In the genomic region with DNA sequence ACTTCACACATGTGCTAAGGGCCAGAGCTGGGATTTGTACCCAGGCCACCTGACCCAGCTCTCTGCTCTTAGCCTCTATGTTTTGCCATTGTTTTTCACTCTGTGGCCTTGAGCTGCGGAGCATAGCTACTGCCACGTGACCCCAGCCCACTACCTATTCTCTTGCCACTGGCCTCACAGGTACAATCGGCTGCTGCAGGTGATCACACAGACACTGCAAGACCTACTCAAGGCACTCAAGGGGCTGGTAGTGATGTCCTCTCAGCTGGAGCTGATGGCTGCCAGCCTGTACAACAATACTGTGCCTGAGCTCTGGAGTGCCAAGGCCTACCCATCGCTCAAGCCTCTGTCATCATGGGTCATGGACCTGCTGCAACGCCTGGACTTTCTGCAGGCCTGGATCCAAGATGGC, we compare ENCODE assay signal across 4 cellular contexts.
TF ChIP-seq lines count a peak whose summit lies in the region.

No MANE protein-coding gene starts in this region.

TF ChIP-seq in SK-N-SH treated with all-trans-retinoic acid at 6 μM for 48 hours, 23 proteins besides CTCF, POLR2A, EP300 and RAD21:
- TF ChIP-seq ISL1 (CRISPR knock-in tag; IDR thresholded peaks at IDR 0.05) (no peak), ARNTL (CRISPR knock-in tag; IDR thresholded peaks at IDR 0.05; ENCODE audit: borderline replicate concordance, low read depth) (no peak), ZFP3 (CRISPR knock-in tag; IDR thresholded peaks at IDR 0.05) (no peak), CSDC2 (CRISPR knock-in tag; IDR thresholded peaks at IDR 0.05) (no peak), GLIS3 (CRISPR knock-in tag; IDR thresholded peaks at IDR 0.05) (no peak), TOX (CRISPR knock-in tag; IDR thresholded peaks at IDR 0.05; ENCODE audit: borderline replicate concordance) (no peak), ZNF8 (CRISPR knock-in tag; IDR thresholded peaks at IDR 0.05) (no peak), OSR1 (CRISPR knock-in tag; IDR thresholded peaks at IDR 0.05) (no peak), ZNF565 (CRISPR knock-in tag; conservative IDR thresholded peaks at IDR 0.05; ENCODE audit: low read depth) (no peak)
- TF ChIP-seq, protein P1, sequence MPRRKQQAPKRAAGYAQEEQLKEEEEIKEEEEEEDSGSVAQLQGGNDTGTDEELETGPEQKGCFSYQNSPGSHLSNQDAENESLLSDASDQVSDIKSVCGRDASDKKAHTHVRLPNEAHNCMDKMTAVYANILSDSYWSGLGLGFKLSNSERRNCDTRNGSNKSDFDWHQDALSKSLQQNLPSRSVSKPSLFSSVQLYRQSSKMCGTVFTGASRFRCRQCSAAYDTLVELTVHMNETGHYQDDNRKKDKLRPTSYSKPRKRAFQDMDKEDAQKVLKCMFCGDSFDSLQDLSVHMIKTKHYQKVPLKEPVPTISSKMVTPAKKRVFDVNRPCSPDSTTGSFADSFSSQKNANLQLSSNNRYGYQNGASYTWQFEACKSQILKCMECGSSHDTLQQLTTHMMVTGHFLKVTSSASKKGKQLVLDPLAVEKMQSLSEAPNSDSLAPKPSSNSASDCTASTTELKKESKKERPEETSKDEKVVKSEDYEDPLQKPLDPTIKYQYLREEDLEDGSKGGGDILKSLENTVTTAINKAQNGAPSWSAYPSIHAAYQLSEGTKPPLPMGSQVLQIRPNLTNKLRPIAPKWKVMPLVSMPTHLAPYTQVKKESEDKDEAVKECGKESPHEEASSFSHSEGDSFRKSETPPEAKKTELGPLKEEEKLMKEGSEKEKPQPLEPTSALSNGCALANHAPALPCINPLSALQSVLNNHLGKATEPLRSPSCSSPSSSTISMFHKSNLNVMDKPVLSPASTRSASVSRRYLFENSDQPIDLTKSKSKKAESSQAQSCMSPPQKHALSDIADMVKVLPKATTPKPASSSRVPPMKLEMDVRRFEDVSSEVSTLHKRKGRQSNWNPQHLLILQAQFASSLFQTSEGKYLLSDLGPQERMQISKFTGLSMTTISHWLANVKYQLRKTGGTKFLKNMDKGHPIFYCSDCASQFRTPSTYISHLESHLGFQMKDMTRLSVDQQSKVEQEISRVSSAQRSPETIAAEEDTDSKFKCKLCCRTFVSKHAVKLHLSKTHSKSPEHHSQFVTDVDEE (CRISPR knock-in tag; IDR thresholded peaks at IDR 0.05) = no peak
- TF ChIP-seq, protein P2, sequence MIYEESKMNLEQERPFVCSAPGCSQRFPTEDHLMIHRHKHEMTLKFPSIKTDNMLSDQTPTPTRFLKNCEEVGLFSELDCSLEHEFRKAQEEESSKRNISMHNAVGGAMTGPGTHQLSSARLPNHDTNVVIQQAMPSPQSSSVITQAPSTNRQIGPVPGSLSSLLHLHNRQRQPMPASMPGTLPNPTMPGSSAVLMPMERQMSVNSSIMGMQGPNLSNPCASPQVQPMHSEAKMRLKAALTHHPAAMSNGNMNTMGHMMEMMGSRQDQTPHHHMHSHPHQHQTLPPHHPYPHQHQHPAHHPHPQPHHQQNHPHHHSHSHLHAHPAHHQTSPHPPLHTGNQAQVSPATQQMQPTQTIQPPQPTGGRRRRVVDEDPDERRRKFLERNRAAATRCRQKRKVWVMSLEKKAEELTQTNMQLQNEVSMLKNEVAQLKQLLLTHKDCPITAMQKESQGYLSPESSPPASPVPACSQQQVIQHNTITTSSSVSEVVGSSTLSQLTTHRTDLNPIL (CRISPR knock-in tag; IDR thresholded peaks at IDR 0.05; ENCODE audit: low read depth) = no peak

TF ChIP-seq in SK-N-SH, 30 proteins besides CTCF, POLR2A, EP300 and RAD21:
- no peak for TF ChIP-seq FOXJ3 (CRISPR knock-in tag; IDR thresholded peaks at IDR 0.05)
- TF ChIP-seq MXI1 (IDR thresholded peaks at IDR 0.05; ENCODE audit: low read depth, low read length) = no peak
- no peak for TF ChIP-seq RFX5 (IDR thresholded peaks at IDR 0.05; ENCODE audit: low read length)
- TF ChIP-seq RCOR1 (IDR thresholded peaks at IDR 0.05; ENCODE audit: low read length) = no peak
- TF ChIP-seq POLR2AphosphoS5 (IDR thresholded peaks at IDR 0.05; ENCODE audit: low read depth, low read length) = no peak
- TF ChIP-seq, protein P3, sequence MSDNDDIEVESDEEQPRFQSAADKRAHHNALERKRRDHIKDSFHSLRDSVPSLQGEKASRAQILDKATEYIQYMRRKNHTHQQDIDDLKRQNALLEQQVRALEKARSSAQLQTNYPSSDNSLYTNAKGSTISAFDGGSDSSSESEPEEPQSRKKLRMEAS (IDR thresholded peaks at IDR 0.05; ENCODE audit: low read depth) = no peak
- TF ChIP-seq, protein P4, sequence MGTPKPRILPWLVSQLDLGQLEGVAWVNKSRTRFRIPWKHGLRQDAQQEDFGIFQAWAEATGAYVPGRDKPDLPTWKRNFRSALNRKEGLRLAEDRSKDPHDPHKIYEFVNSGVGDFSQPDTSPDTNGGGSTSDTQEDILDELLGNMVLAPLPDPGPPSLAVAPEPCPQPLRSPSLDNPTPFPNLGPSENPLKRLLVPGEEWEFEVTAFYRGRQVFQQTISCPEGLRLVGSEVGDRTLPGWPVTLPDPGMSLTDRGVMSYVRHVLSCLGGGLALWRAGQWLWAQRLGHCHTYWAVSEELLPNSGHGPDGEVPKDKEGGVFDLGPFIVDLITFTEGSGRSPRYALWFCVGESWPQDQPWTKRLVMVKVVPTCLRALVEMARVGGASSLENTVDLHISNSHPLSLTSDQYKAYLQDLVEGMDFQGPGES (IDR thresholded peaks at IDR 0.05; ENCODE audit: low read depth, low read length) = no peak
- no peak for TF ChIP-seq GABPA (IDR thresholded peaks at IDR 0.05; ENCODE audit: low read depth)
- no peak for TF ChIP-seq YY1 (IDR thresholded peaks at IDR 0.05; ENCODE audit: low read depth)
- TF ChIP-seq ELF1 (IDR thresholded peaks at IDR 0.05) = no peak
- TF ChIP-seq RXRA (IDR thresholded peaks at IDR 0.05; ENCODE audit: borderline replicate concordance, low read depth) = no peak
- no peak for TF ChIP-seq CHD2 (IDR thresholded peaks at IDR 0.05; ENCODE audit: low read length, partially characterized antibody)
- no peak for TF ChIP-seq MEF2A (IDR thresholded peaks at IDR 0.05; ENCODE audit: borderline replicate concordance, low read depth)
- TF ChIP-seq TEAD4 (IDR thresholded peaks at IDR 0.05; ENCODE audit: borderline replicate concordance, insufficient read depth) = no peak
- no peak for TF ChIP-seq FOSL2 (IDR thresholded peaks at IDR 0.05; ENCODE audit: borderline replicate concordance, low read depth)
- TF ChIP-seq SIN3A (IDR thresholded peaks at IDR 0.05; ENCODE audit: borderline replicate concordance, low read depth, low read length) = no peak
- TF ChIP-seq FOXM1 (IDR thresholded peaks at IDR 0.05; ENCODE audit: low read depth) = no peak
- TF ChIP-seq TCF12 (IDR thresholded peaks at IDR 0.05) = no peak
- TF ChIP-seq, protein P5, sequence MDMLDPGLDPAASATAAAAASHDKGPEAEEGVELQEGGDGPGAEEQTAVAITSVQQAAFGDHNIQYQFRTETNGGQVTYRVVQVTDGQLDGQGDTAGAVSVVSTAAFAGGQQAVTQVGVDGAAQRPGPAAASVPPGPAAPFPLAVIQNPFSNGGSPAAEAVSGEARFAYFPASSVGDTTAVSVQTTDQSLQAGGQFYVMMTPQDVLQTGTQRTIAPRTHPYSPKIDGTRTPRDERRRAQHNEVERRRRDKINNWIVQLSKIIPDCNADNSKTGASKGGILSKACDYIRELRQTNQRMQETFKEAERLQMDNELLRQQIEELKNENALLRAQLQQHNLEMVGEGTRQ (IDR thresholded peaks at IDR 0.05; ENCODE audit: borderline replicate concordance, low read depth, low read length) = no peak
- no peak for TF ChIP-seq EZH2phosphoT487 (IDR thresholded peaks at IDR 0.05; ENCODE audit: borderline replicate concordance, low read depth)

TF ChIP-seq in GM12891, 5 proteins besides CTCF, POLR2A, EP300 and RAD21:
- no peak for TF ChIP-seq SPI1 (IDR thresholded peaks at IDR 0.05; ENCODE audit: low read depth, low read length)
- no peak for TF ChIP-seq TAF1 (IDR thresholded peaks at IDR 0.05; ENCODE audit: low read depth, low read length)
- TF ChIP-seq PAX5 (IDR thresholded peaks at IDR 0.05; ENCODE audit: insufficient read depth, low read length, severe bottlenecking) = no peak
- no peak for TF ChIP-seq POU2F2 (IDR thresholded peaks at IDR 0.05; ENCODE audit: low read depth, low read length)
- TF ChIP-seq POLR2AphosphoS5 (IDR thresholded peaks at IDR 0.05; ENCODE audit: low read depth, low read length) = peak; percentile 19

TF ChIP-seq in GM12878, 131 proteins besides CTCF, POLR2A, EP300 and RAD21 (continues in another document):
- TF ChIP-seq KDM1A (IDR thresholded peaks at IDR 0.05; ENCODE audit: borderline replicate concordance) = no peak
- TF ChIP-seq, protein P4 (IDR thresholded peaks at IDR 0.05) = no peak
- TF ChIP-seq TCF12 (IDR thresholded peaks at IDR 0.05; ENCODE audit: low read depth, low read length) = no peak
- TF ChIP-seq NRF1 (conservative IDR thresholded peaks at IDR 0.05; ENCODE audit: low read depth, low read length) = no peak
- TF ChIP-seq, protein P6, sequence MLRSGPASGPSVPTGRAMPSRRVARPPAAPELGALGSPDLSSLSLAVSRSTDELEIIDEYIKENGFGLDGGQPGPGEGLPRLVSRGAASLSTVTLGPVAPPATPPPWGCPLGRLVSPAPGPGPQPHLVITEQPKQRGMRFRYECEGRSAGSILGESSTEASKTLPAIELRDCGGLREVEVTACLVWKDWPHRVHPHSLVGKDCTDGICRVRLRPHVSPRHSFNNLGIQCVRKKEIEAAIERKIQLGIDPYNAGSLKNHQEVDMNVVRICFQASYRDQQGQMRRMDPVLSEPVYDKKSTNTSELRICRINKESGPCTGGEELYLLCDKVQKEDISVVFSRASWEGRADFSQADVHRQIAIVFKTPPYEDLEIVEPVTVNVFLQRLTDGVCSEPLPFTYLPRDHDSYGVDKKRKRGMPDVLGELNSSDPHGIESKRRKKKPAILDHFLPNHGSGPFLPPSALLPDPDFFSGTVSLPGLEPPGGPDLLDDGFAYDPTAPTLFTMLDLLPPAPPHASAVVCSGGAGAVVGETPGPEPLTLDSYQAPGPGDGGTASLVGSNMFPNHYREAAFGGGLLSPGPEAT (IDR thresholded peaks at IDR 0.05; ENCODE audit: low read depth) = no peak
- TF ChIP-seq POLR2AphosphoS2 (IDR thresholded peaks at IDR 0.05; ENCODE audit: low read depth, low read length) = no peak
- TF ChIP-seq, protein P7, sequence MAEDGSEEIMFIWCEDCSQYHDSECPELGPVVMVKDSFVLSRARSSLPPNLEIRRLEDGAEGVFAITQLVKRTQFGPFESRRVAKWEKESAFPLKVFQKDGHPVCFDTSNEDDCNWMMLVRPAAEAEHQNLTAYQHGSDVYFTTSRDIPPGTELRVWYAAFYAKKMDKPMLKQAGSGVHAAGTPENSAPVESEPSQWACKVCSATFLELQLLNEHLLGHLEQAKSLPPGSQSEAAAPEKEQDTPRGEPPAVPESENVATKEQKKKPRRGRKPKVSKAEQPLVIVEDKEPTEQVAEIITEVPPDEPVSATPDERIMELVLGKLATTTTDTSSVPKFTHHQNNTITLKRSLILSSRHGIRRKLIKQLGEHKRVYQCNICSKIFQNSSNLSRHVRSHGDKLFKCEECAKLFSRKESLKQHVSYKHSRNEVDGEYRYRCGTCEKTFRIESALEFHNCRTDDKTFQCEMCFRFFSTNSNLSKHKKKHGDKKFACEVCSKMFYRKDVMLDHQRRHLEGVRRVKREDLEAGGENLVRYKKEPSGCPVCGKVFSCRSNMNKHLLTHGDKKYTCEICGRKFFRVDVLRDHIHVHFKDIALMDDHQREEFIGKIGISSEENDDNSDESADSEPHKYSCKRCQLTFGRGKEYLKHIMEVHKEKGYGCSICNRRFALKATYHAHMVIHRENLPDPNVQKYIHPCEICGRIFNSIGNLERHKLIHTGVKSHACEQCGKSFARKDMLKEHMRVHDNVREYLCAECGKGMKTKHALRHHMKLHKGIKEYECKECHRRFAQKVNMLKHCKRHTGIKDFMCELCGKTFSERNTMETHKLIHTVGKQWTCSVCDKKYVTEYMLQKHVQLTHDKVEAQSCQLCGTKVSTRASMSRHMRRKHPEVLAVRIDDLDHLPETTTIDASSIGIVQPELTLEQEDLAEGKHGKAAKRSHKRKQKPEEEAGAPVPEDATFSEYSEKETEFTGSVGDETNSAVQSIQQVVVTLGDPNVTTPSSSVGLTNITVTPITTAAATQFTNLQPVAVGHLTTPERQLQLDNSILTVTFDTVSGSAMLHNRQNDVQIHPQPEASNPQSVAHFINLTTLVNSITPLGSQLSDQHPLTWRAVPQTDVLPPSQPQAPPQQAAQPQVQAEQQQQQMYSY (CRISPR knock-in tag; IDR thresholded peaks at IDR 0.05) = no peak
- TF ChIP-seq, protein P8, sequence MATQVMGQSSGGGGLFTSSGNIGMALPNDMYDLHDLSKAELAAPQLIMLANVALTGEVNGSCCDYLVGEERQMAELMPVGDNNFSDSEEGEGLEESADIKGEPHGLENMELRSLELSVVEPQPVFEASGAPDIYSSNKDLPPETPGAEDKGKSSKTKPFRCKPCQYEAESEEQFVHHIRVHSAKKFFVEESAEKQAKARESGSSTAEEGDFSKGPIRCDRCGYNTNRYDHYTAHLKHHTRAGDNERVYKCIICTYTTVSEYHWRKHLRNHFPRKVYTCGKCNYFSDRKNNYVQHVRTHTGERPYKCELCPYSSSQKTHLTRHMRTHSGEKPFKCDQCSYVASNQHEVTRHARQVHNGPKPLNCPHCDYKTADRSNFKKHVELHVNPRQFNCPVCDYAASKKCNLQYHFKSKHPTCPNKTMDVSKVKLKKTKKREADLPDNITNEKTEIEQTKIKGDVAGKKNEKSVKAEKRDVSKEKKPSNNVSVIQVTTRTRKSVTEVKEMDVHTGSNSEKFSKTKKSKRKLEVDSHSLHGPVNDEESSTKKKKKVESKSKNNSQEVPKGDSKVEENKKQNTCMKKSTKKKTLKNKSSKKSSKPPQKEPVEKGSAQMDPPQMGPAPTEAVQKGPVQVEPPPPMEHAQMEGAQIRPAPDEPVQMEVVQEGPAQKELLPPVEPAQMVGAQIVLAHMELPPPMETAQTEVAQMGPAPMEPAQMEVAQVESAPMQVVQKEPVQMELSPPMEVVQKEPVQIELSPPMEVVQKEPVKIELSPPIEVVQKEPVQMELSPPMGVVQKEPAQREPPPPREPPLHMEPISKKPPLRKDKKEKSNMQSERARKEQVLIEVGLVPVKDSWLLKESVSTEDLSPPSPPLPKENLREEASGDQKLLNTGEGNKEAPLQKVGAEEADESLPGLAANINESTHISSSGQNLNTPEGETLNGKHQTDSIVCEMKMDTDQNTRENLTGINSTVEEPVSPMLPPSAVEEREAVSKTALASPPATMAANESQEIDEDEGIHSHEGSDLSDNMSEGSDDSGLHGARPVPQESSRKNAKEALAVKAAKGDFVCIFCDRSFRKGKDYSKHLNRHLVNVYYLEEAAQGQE (IDR thresholded peaks at IDR 0.05; ENCODE audit: low read depth, low read length) = no peak
- TF ChIP-seq IRF4 (IDR thresholded peaks at IDR 0.05; ENCODE audit: low read depth, low read length) = no peak
- TF ChIP-seq, protein P9, sequence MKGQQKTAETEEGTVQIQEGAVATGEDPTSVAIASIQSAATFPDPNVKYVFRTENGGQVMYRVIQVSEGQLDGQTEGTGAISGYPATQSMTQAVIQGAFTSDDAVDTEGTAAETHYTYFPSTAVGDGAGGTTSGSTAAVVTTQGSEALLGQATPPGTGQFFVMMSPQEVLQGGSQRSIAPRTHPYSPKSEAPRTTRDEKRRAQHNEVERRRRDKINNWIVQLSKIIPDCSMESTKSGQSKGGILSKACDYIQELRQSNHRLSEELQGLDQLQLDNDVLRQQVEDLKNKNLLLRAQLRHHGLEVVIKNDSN (IDR thresholded peaks at IDR 0.05; ENCODE audit: borderline replicate concordance, extremely low read length, insufficient read depth, low read depth, low read length) = no peak
- TF ChIP-seq TCF3 (IDR thresholded peaks at IDR 0.05; ENCODE audit: borderline replicate concordance, insufficient read depth, low read depth, low read length) = no peak
- no peak for TF ChIP-seq TARDBP (IDR thresholded peaks at IDR 0.05; ENCODE audit: borderline replicate concordance)
- no peak for TF ChIP-seq SREBF2 (IDR thresholded peaks at IDR 0.05; ENCODE audit: low read length)
- no peak for TF ChIP-seq RUNX3 (IDR thresholded peaks at IDR 0.05; ENCODE audit: low read length)
- TF ChIP-seq KAT2A (conservative IDR thresholded peaks at IDR 0.05; ENCODE audit: control insufficient read depth, low read depth, low read length) = no peak
- TF ChIP-seq IKZF1 (conservative IDR thresholded peaks at IDR 0.05) = no peak
